Comparison of ENCODE assay signal across 23 cellular contexts in the genomic region with DNA sequence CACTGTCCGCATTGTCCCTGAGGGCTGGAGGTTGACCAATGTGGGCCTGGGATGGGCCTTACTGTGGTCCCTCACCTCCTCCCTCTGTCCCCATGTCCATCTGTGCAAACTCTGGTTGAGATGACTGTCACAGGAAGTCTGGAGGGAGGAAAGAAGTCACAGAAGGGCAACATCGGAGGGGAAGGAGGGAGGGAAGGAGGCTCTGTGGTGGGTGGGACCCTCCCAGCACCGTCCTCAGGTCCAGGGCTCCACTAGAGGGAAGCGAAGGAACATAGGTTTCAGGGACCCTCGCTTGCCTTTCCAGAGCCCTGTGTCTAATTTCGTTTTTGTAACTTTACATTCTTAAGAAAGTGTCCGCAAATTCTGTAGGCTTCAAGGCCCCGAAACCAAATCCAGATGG.
DNase-seq lines count a peak whose midpoint lies in the region; ATAC-seq and TF ChIP-seq lines count a peak whose summit lies in the region.
"Had no signal": no experiment of that assay in that cellular context is flagged by ENCODE, and none has a peak within 500 bp of the region (broad histone marks: within the 10 kb centered on the region; RNA-seq: fewer than 3 reads in every experiment).

No MANE protein-coding gene starts in this region.

- peaks cover 14% of the 10 kb centered on the region for H3K4me1 ChIP-seq in foreskin keratinocyte
- no peaks in the 10 kb centered on the region for H3K4me1 ChIP-seq in gastrocnemius medialis

- H3K27me3 Mint-ChIP-seq in activated naive CD8-positive, alpha-beta T cell treated with anti-CD3 and anti-CD28 coated beads for 36 hours = no peaks in the 10 kb centered on the region

- in situ Hi-C loops in gastrocnemius medialis (cut with MboI; ENCODE audit: low sequenced_read_pairs in 4 of 4) = no loop called here

- H3K27ac Mint-ChIP-seq in activated naive CD8-positive, alpha-beta T cell treated with anti-CD3 and anti-CD28 coated beads for 36 hours = no peak overlapping the region
- H3K27ac Mint-ChIP-seq: activated T-helper 2 cell treated with anti-CD3 and anti-CD28 coated beads, Interferon-gamma antibody, Interleukin-2, Interleukin-4, amounts not matched to agents 10 μg/mL and 5 μg/mL and 100 μg/mL, durations not matched to agents 14 hours and 24 hours and 36 hours; CD8-positive, alpha-beta T cell had no signal

- H3K27ac ChIP-seq in AG04450 (ENCODE audit: low read depth, low read length) (peak overlapping the region; percentile 39), SK-N-MC (peak overlapping the region; percentile 100), foreskin keratinocyte (peak overlapping the region; percentile 77), gastrocnemius medialis (peak overlapping the region in 3 of 4 donors; percentile 15 to 43 (median 18))
- H3K27ac ChIP-seq: left lung, WERI-Rb-1 had no signal

- no peak for TF ChIP-seq POLR2A in gastrocnemius medialis (IDR thresholded peaks at IDR 0.05)

- ATAC-seq in foreskin keratinocyte (no peak), gastrocnemius medialis (no peak), GM21515 (IDR thresholded peaks at IDR 0.05; ENCODE audit: unreplicated experiment) (no peak)
- ATAC-seq: CD8-positive, alpha-beta T cell; left lung; sciatic nerve had no signal

- no peak overlapping the region for H3K4me3 Mint-ChIP-seq in activated naive CD8-positive, alpha-beta T cell treated with anti-CD3 and anti-CD28 coated beads for 36 hours
- H3K4me3 Mint-ChIP-seq: CD8-positive, alpha-beta T cell had no signal

- POLR2A ChIA-PET in AG04450 (lab: Yijun Ruan, JAX) = interaction anchor here (2.2 kb wide), 1 partner anchor 10 kb away, joined by 7 read pairs; no protein-coding TSS in a partner anchor

- H3K36me3 ChIP-seq in SK-N-MC (ENCODE audit: insufficient read depth, low read length) = no peaks in the 10 kb centered on the region
- H3K36me3 ChIP-seq in gastrocnemius medialis = no peaks in the 10 kb centered on the region
- H3K36me3 ChIP-seq: left lung, tibial nerve, WERI-Rb-1 had no signal

- H3K4me3 ChIP-seq in AG04450 (ENCODE audit: low read depth, low read length) (no peak overlapping the region), SK-N-MC (peak overlapping the region; percentile 60), gastrocnemius medialis (no peak overlapping the region)
- H3K4me3 ChIP-seq: left lung, tibial nerve had no signal

- no peaks in the 10 kb centered on the region for H3K4me1 Mint-ChIP-seq in activated naive CD8-positive, alpha-beta T cell treated with anti-CD3 and anti-CD28 coated beads for 36 hours

- TF ChIP-seq CTCF in AG04450 (IDR thresholded peaks at IDR 0.05; ENCODE audit: low read depth, low read length) (no peak), foreskin keratinocyte (conservative IDR thresholded peaks at IDR 0.05) (no peak), gastrocnemius medialis (IDR thresholded peaks at IDR 0.05 in 4 of 5, conservative IDR thresholded peaks at IDR 0.05 in 1 of 5) (no peak)

- peak overlapping the region; percentile 80 for H3K9ac ChIP-seq in SK-N-MC (ENCODE audit: insufficient read length)

- H3K36me3 Mint-ChIP-seq in activated naive CD8-positive, alpha-beta T cell treated with anti-CD3 and anti-CD28 coated beads for 36 hours = no peaks in the 10 kb centered on the region
- H3K36me3 Mint-ChIP-seq: CD8-positive, alpha-beta T cell had no signal

- CTCF ChIA-PET in AG04450 (lab: Charles Lee) = no interaction called here

- no peaks in the 10 kb centered on the region for H3K9me3 ChIP-seq in AG04450 (ENCODE audit: control insufficient read depth, insufficient read depth, low read length)
- no peaks in the 10 kb centered on the region for H3K9me3 ChIP-seq in SK-N-MC (ENCODE audit: low read depth, low read length)
- no peaks in the 10 kb centered on the region for H3K9me3 ChIP-seq in gastrocnemius medialis
- H3K9me3 ChIP-seq: left lung, tibial nerve had no signal

- intact Hi-C loops in gastrocnemius medialis (cut with DNase I; ENCODE audit: low total_unique reads) = no loop called here

- H3K27me3 ChIP-seq in AG04450 (ENCODE audit: control insufficient read depth, insufficient read depth, low read length) = no peaks in the 10 kb centered on the region
- H3K27me3 ChIP-seq in foreskin keratinocyte = no peaks in the 10 kb centered on the region
- no peaks in the 10 kb centered on the region for H3K27me3 ChIP-seq in gastrocnemius medialis
- H3K27me3 ChIP-seq: left lung, tibial nerve had no signal

- H3K9me3 Mint-ChIP-seq in activated naive CD8-positive, alpha-beta T cell treated with anti-CD3 and anti-CD28 coated beads for 36 hours = no peaks in the 10 kb centered on the region
- H3K9me3 Mint-ChIP-seq: activated T-helper 2 cell treated with anti-CD3 and anti-CD28 coated beads, Interferon-gamma antibody, Interleukin-2, Interleukin-4, amounts not matched to agents 10 μg/mL and 5 μg/mL and 100 μg/mL, durations not matched to agents 14 hours and 24 hours and 36 hours; CD8-positive, alpha-beta T cell had no signal

- DNase-seq in AG04450 (ENCODE audit: low read depth, low spot score) (no peak), SK-N-MC (ENCODE audit: low read depth, low spot score) (no peak), foreskin keratinocyte (no peak), gastrocnemius medialis (no peak), NCI-H1105 treated with DMSO at 0.1 percent for 48 hours (lab: John Stamatoyannopoulos, UW) (no peak), NCI-H1436 treated with DMSO at 0.1 percent for 48 hours (lab: John Stamatoyannopoulos, UW) (no peak)
- DNase-seq in activated naive CD8-positive, alpha-beta T cell treated with anti-CD3 and anti-CD28 coated beads for 36 hours = no peak
- DNase-seq: 8988T; activated CD4-positive, alpha-beta T cell treated with anti-CD3 and anti-CD28 coated beads for 48 hours; activated naive CD4-positive, alpha-beta T cell treated with anti-CD3 and anti-CD28 coated beads, Interleukin-2, amount 50 U/mL, for 16 hours; amygdala; CD8-positive, alpha-beta T cell; left lung; NCI-H146; NCI-H345; NCI-H69; SIG-M5; stimulated activated CD4-positive, alpha-beta T cell treated with anti-CD3 and anti-CD28 coated beads, Interleukin-4, amount 100 ng/mL, for 24 hours; WERI-Rb-1 had no signal

Comparison
In these comparisons a context has a peak if more than half of its experiments do, and no peak if none do; other contexts are left out.
1. H3K27ac ChIP-seq: peak in every context shown above with its lines; median percentile 100 in SK-N-MC; 77 in foreskin keratinocyte; 39 in AG04450; 18 in gastrocnemius medialis.